ENCODE assay signal across 9 cellular contexts in genomic region chr6:1917628-1918371, GRCh38.
DNase-seq lines count a peak whose midpoint lies in the region; ATAC-seq, FAIRE-seq and TF ChIP-seq lines count a peak whose summit lies in the region.
"Had no signal": no experiment of that assay in that cellular context is flagged by ENCODE, and none has a peak within 500 bp of the region (broad histone marks: within the 10 kb centered on the region; RNA-seq: fewer than 3 reads in every experiment).

No MANE protein-coding gene starts in this region.

- H3K36me3 ChIP-seq in BLaER1, result peaks cover 11% of the 10 kb centered on the region; the same call in 1 of the 2 replicates
- no peaks in the 10 kb centered on the region for H3K36me3 ChIP-seq in uterus

- H3K27ac Mint-ChIP-seq in effector memory CD8-positive, alpha-beta T cell, result no peak overlapping the region
- H3K27ac Mint-ChIP-seq in CD14-positive monocyte, result no peak overlapping the region

- intact Hi-C loops in CD14-positive monocyte (cut with micrococcal nuclease), result no loop called here
- intact Hi-C loops in uterus (cut with DNase I; ENCODE audit: low total_unique reads), result no loop called here

- DNase-seq in RCC 7860 (ENCODE audit: low spot score), result peak; percentile 95
- DNase-seq in dermis blood vessel endothelial cell, result peak; percentile 87
- DNase-seq in skeletal muscle cell (ENCODE audit: low read depth), result peak; percentile 60
- no peak for DNase-seq in effector memory CD8-positive, alpha-beta T cell
- DNase-seq in CD14-positive monocyte (ENCODE audit: low spot score), result no peak
- no peak for DNase-seq in uterus
- DNase-seq: mucosa of descending colon had no signal

- H3K4me3 ChIP-seq in BLaER1 (no peak overlapping the region), skeletal muscle cell (ENCODE audit: low read depth, low read length) (no peak overlapping the region), uterus (no peak overlapping the region)
- H3K4me3 ChIP-seq: mucosa of descending colon had no signal

- H3K27me3 Mint-ChIP-seq in effector memory CD8-positive, alpha-beta T cell, result no peaks in the 10 kb centered on the region
- H3K27me3 Mint-ChIP-seq in CD14-positive monocyte (ENCODE audit: low read depth in 3 of 3), result peaks cover 0 to 4% (median 2%) of the 10 kb centered on the region in 3 donors

- peaks cover 0 to 5% of the 10 kb centered on the region in 2 donors for H3K4me1 Mint-ChIP-seq in effector memory CD8-positive, alpha-beta T cell (ENCODE audit: low read depth in 2 of 2)
- H3K4me1 Mint-ChIP-seq in CD14-positive monocyte, result peaks cover 14% of the 10 kb centered on the region

- H3K9me3 Mint-ChIP-seq in effector memory CD8-positive, alpha-beta T cell, result no peaks in the 10 kb centered on the region
- H3K9me3 Mint-ChIP-seq in CD14-positive monocyte, result no peaks in the 10 kb centered on the region

- no peaks in the 10 kb centered on the region for H3K36me3 Mint-ChIP-seq in effector memory CD8-positive, alpha-beta T cell (ENCODE audit: insufficient read depth)
- H3K36me3 Mint-ChIP-seq in CD14-positive monocyte, result peaks cover 3% of the 10 kb centered on the region in 2 donors

- FAIRE-seq in RCC 7860 (lab: Jason Lieb, UNC), result peak; percentile 86

- H3K4me3 Mint-ChIP-seq in effector memory CD8-positive, alpha-beta T cell, result no peak overlapping the region
- no peak overlapping the region for H3K4me3 Mint-ChIP-seq in CD14-positive monocyte

- H3K4me2 ChIP-seq in BLaER1, result 0 out of 2 replicates have a peak overlapping the region, but pooled peaks have one; percentile 21

- no peaks in the 10 kb centered on the region for H3K9me3 ChIP-seq in BLaER1
- H3K9me3 ChIP-seq in uterus, result no peaks in the 10 kb centered on the region
- H3K9me3 ChIP-seq: mucosa of descending colon had no signal

- no peak for TF ChIP-seq POLR2A in uterus (IDR thresholded peaks at IDR 0.05)

- H4K20me1 ChIP-seq in BLaER1, result no peaks in the 10 kb centered on the region

- H3K4me1 ChIP-seq in BLaER1, result peaks cover 25% of the 10 kb centered on the region
- H3K4me1 ChIP-seq in uterus, result no peaks in the 10 kb centered on the region

- ATAC-seq in HG03097 (IDR thresholded peaks at IDR 0.05; ENCODE audit: low FRiP score, unreplicated experiment), result no peak
- ATAC-seq in effector memory CD8-positive, alpha-beta T cell (replicated peaks), result no peak
- ATAC-seq: mucosa of descending colon had no signal

- no peaks in the 10 kb centered on the region for H3K27me3 ChIP-seq in BLaER1
- H3K27me3 ChIP-seq in uterus, result no peaks in the 10 kb centered on the region

- H3K9ac ChIP-seq in BLaER1, result no peak overlapping the region

- H3K27ac ChIP-seq in BLaER1 (no peak overlapping the region), uterus (no peak overlapping the region)

- TF ChIP-seq CTCF in CD14-positive monocyte (IDR thresholded peaks at IDR 0.05) (no peak), uterus (IDR thresholded peaks at IDR 0.05) (no peak)

Comparison
In these comparisons a context has a peak if more than half of its experiments do, and no peak if none do; other contexts are left out.
1. DNase-seq: peak in RCC 7860 (single experiment), dermis blood vessel endothelial cell (single experiment) and skeletal muscle cell (single experiment); none in effector memory CD8-positive, alpha-beta T cell (0 of 3), CD14-positive monocyte (single experiment) and uterus (0 of 2).